Comparison of ENCODE assay signal across 19 cellular contexts in the genomic region with DNA sequence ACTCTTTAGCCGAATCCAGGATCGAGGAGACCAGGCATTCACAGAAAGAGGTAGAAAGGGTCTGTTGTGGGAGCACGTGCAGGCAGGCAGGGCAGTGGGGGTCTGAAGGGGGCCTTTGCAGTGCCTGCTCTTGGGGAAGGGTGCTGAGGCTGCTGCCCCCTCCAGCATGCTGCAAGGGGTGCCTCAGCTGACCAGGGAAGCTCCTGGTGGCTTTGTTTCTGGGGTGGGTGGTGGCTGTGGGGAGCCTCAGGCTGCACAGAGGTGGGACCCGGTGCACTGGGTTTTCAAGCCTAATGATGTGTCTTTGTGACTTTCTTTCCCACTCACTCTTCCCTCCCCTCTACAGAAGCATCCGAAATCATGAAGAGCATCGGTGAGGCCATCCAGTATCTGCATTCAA. TPM values are rescaled to one million over a fixed set of nuclear protein-coding genes. Genes with fewer than 3 reads are reported as not detected.
A peak's percentile ranks its signal among the peaks of the same experiment; 100 is the strongest.
DNase-seq lines count a peak whose midpoint lies in the region; ATAC-seq and TF ChIP-seq lines count a peak whose summit lies in the region.
"Had no signal": no experiment of that assay in that cellular context is flagged by ENCODE, and none has a peak within 500 bp of the region (broad histone marks: within the 10 kb centered on the region; RNA-seq: fewer than 3 reads in every experiment).

No MANE protein-coding gene starts in this region.

- no peak for TF ChIP-seq POLR2A in gastroesophageal sphincter (IDR thresholded peaks at IDR 0.05)

- H3K27me3 Mint-ChIP-seq in CD4-positive, CD25-positive, alpha-beta regulatory T cell = no peaks in the 10 kb centered on the region
- H3K27me3 Mint-ChIP-seq in CD8-positive, alpha-beta T cell (ENCODE audit: low read depth) = no peaks in the 10 kb centered on the region
- H3K27me3 Mint-ChIP-seq in immature natural killer cell (ENCODE audit: low read depth in 3 of 3) = peaks cover 2 to 12% (median 7%) of the 10 kb centered on the region in 3 donors

- 100% methylated on average over 1 to 2 of the region's 6 CpGs for WGBS in gastroesophageal sphincter (ENCODE audit: low coverage in 1 of 2), 2 donors

- H3K9me3 Mint-ChIP-seq in CD4-positive, CD25-positive, alpha-beta regulatory T cell = no peaks in the 10 kb centered on the region
- no peaks in the 10 kb centered on the region for H3K9me3 Mint-ChIP-seq in CD8-positive, alpha-beta T cell
- no peaks in the 10 kb centered on the region for H3K9me3 Mint-ChIP-seq in immature natural killer cell
- H3K9me3 Mint-ChIP-seq in stimulated activated effector memory CD8-positive, alpha-beta T cell treated with anti-CD3 and anti-CD28 coated beads, Interleukin-12 subunit alpha, Interleukin-12 subunit beta, amount 100 ng/mL, for 72 hours = no peaks in the 10 kb centered on the region

- peak overlapping the region in 2 of 3 donors; percentile 32 to 44 for H3K27ac Mint-ChIP-seq in CD4-positive, CD25-positive, alpha-beta regulatory T cell
- peak overlapping the region; percentile 37 for H3K27ac Mint-ChIP-seq in CD8-positive, alpha-beta T cell
- H3K27ac Mint-ChIP-seq in immature natural killer cell = peak overlapping the region in 3 of 6 donors; percentile 6 to 51 (median 47)
- H3K27ac Mint-ChIP-seq in stimulated activated effector memory CD8-positive, alpha-beta T cell treated with anti-CD3 and anti-CD28 coated beads, Interleukin-12 subunit alpha, Interleukin-12 subunit beta, amount 100 ng/mL, for 72 hours = peak overlapping the region; percentile 68

- H3K4me3 ChIP-seq in CD4-positive, CD25-positive, alpha-beta regulatory T cell (ENCODE audit: low read depth, low read length) = no peak overlapping the region
- H3K4me3 ChIP-seq in CD8-positive, alpha-beta T cell (ENCODE audit: low read depth, low read length) = no peak overlapping the region
- H3K4me3 ChIP-seq in gastroesophageal sphincter = no peak overlapping the region

- POLR2A ChIA-PET in CD8-positive, alpha-beta T cell (lab: Charles Lee) = interaction anchor here (1.6 kb wide), 1 partner anchor 75 kb away, joined by 4 read pairs; no protein-coding TSS in a partner anchor

- TF ChIP-seq CTCF in CD8-positive, alpha-beta T cell (IDR thresholded peaks at IDR 0.05) = no peak
- TF ChIP-seq CTCF in gastroesophageal sphincter (IDR thresholded peaks at IDR 0.05) = no peak

- no peak for TF ChIP-seq EP300 in gastroesophageal sphincter (IDR thresholded peaks at IDR 0.05)

- no peak overlapping the region for H3K27ac ChIP-seq in CD4-positive, CD25-positive, alpha-beta regulatory T cell (ENCODE audit: insufficient read depth, low read length, poor library complexity, severe bottlenecking)
- no peak overlapping the region for H3K27ac ChIP-seq in CD8-positive, alpha-beta T cell (ENCODE audit: low read depth, low read length)
- no peak overlapping the region for H3K27ac ChIP-seq in gastroesophageal sphincter

- DNase-seq in CD4-positive, CD25-positive, alpha-beta regulatory T cell = no peak
- DNase-seq in CD8-positive, alpha-beta T cell = no peak
- DNase-seq in immature natural killer cell = no peak
- DNase-seq in stimulated activated effector memory CD8-positive, alpha-beta T cell treated with anti-CD3 and anti-CD28 coated beads, Interleukin-12 subunit alpha, Interleukin-12 subunit beta, amount 100 ng/mL, for 72 hours (ENCODE audit: low spot score in 2 of 2) = no peak
- no peak for DNase-seq in NCI-H2171 (lab: John Stamatoyannopoulos, UW)
- DNase-seq: DMS 273 treated with DMSO at 0.1 percent for 48 hours, GOT3, KBM-7, NCI-H1048, NCI-H146, NCI-H2081 treated with DMSO at 0.1 percent for 48 hours, NCI-H510A treated with DMSO at 0.1 percent for 48 hours, NCI-H82 had no signal

- no peaks in the 10 kb centered on the region for H3K9me3 ChIP-seq in CD4-positive, CD25-positive, alpha-beta regulatory T cell (ENCODE audit: control insufficient read depth in 2 of 2, low read length in 2 of 2)
- H3K9me3 ChIP-seq in CD8-positive, alpha-beta T cell (ENCODE audit: low read length) = no peaks in the 10 kb centered on the region
- H3K9me3 ChIP-seq in gastroesophageal sphincter = no peaks in the 10 kb centered on the region

- no peak for ATAC-seq in CD4-positive, CD25-positive, alpha-beta regulatory T cell (ENCODE audit: low read depth in 2 of 2)
- no peak for ATAC-seq in CD8-positive, alpha-beta T cell
- ATAC-seq in stimulated activated effector memory CD8-positive, alpha-beta T cell treated with anti-CD3 and anti-CD28 coated beads, Interleukin-12 subunit alpha, Interleukin-12 subunit beta, amount 100 ng/mL, for 72 hours = no peak
- ATAC-seq in GM18907 (IDR thresholded peaks at IDR 0.05; ENCODE audit: unreplicated experiment) (no peak), gastroesophageal sphincter (no peak)
- ATAC-seq: Panc1 had no signal

- H3K4me1 ChIP-seq in CD4-positive, CD25-positive, alpha-beta regulatory T cell (ENCODE audit: control insufficient read depth, insufficient read depth, low read length, poor library complexity, severe bottlenecking) = peaks cover 23% of the 10 kb centered on the region
- H3K4me1 ChIP-seq in CD8-positive, alpha-beta T cell (ENCODE audit: insufficient read depth, low read length) = peaks cover 21% of the 10 kb centered on the region
- peaks cover 3 to 46% (median 11%) of the 10 kb centered on the region in 3 donors for H3K4me1 ChIP-seq in gastroesophageal sphincter

- peaks cover 27% of the 10 kb centered on the region for H3K36me3 Mint-ChIP-seq in CD4-positive, CD25-positive, alpha-beta regulatory T cell
- peaks cover 54% of the 10 kb centered on the region for H3K36me3 Mint-ChIP-seq in CD8-positive, alpha-beta T cell
- H3K36me3 Mint-ChIP-seq in immature natural killer cell = peaks cover 26 to 47% (median 36%) of the 10 kb centered on the region in 3 donors
- H3K36me3 Mint-ChIP-seq in stimulated activated effector memory CD8-positive, alpha-beta T cell treated with anti-CD3 and anti-CD28 coated beads, Interleukin-12 subunit alpha, Interleukin-12 subunit beta, amount 100 ng/mL, for 72 hours = peaks cover 58% of the 10 kb centered on the region

- CTCF ChIA-PET in CD8-positive, alpha-beta T cell (lab: Charles Lee) = interaction anchor here (0.9 to 14.9 kb wide), 5 partner anchors 38 to 254 kb away, joined by 3 to 628 read pairs (median 25); no protein-coding TSS in a partner anchor

- H3K4me1 Mint-ChIP-seq in CD4-positive, CD25-positive, alpha-beta regulatory T cell = peaks cover 15 to 39% (median 27%) of the 10 kb centered on the region in 4 donors
- H3K4me1 Mint-ChIP-seq in CD8-positive, alpha-beta T cell (ENCODE audit: low read depth) = peaks cover 37% of the 10 kb centered on the region
- peaks cover 63 to 78% of the 10 kb centered on the region in 2 donors for H3K4me1 Mint-ChIP-seq in immature natural killer cell
- peaks cover 60% of the 10 kb centered on the region for H3K4me1 Mint-ChIP-seq in stimulated activated effector memory CD8-positive, alpha-beta T cell treated with anti-CD3 and anti-CD28 coated beads, Interleukin-12 subunit alpha, Interleukin-12 subunit beta, amount 100 ng/mL, for 72 hours

- intact Hi-C loops in CD8-positive, alpha-beta T cell (cut with DNase I, micrococcal nuclease) = loop anchor here (5.0 kb wide), 2 partner anchors 42 to 348 kb away; no protein-coding TSS in a partner anchor

- peaks cover 51% of the 10 kb centered on the region for H3K36me3 ChIP-seq in CD4-positive, CD25-positive, alpha-beta regulatory T cell (ENCODE audit: control insufficient read depth, insufficient read depth, low read length)
- H3K36me3 ChIP-seq in CD8-positive, alpha-beta T cell (ENCODE audit: insufficient read depth, low read length) = peaks cover 16% of the 10 kb centered on the region
- H3K36me3 ChIP-seq in gastroesophageal sphincter = peaks cover 0 to 55% of the 10 kb centered on the region in 2 donors

- no peaks in the 10 kb centered on the region for H3K27me3 ChIP-seq in CD4-positive, CD25-positive, alpha-beta regulatory T cell (ENCODE audit: control insufficient read depth, insufficient read depth, low read length)
- H3K27me3 ChIP-seq in CD8-positive, alpha-beta T cell (ENCODE audit: insufficient read depth, low read length) = no peaks in the 10 kb centered on the region
- H3K27me3 ChIP-seq in gastroesophageal sphincter = no peaks in the 10 kb centered on the region

- H3K4me3 Mint-ChIP-seq in CD4-positive, CD25-positive, alpha-beta regulatory T cell = no peak overlapping the region
- no peak overlapping the region for H3K4me3 Mint-ChIP-seq in CD8-positive, alpha-beta T cell
- H3K4me3 Mint-ChIP-seq in immature natural killer cell = peak overlapping the region; percentile 18 to 60 (median 51)
- H3K4me3 Mint-ChIP-seq in stimulated activated effector memory CD8-positive, alpha-beta T cell treated with anti-CD3 and anti-CD28 coated beads, Interleukin-12 subunit alpha, Interleukin-12 subunit beta, amount 100 ng/mL, for 72 hours = no peak overlapping the region

RNA-seq across cellular contexts. Expression of gene IL19, which starts 41.5 kb away (rescaled TPM):
- total RNA-seq in CD4-positive, CD25-positive, alpha-beta regulatory T cell = not detected
- polyA plus RNA-seq in CD4-positive, CD25-positive, alpha-beta regulatory T cell = not detected
- total RNA-seq in CD8-positive, alpha-beta T cell = not detected
- polyA plus RNA-seq in immature natural killer cell = not detected
- under 1 TPM in 1 of 4 donors, not detected in 3; 0.27 TPM for total RNA-seq in gastroesophageal sphincter
- total RNA-seq: Daoy, M059J had no signal

RNA-seq across cellular contexts. Expression of gene IL10, which starts 43.2 kb away (rescaled TPM):
- 7.0 TPM for total RNA-seq in CD4-positive, CD25-positive, alpha-beta regulatory T cell
- polyA plus RNA-seq in CD4-positive, CD25-positive, alpha-beta regulatory T cell = 1 to 10 TPM in 2 of 4 donors, under 1 TPM in 2; 0.60 to 4.4 (median 2.0) TPM
- 1 to 10 TPM in 1 of 2 experiments, under 1 TPM in 1; 0.78 to 1.0 TPM for total RNA-seq in CD8-positive, alpha-beta T cell
- polyA plus RNA-seq in immature natural killer cell = under 1 TPM in 1 of 3 donors, not detected in 2; 0.43 TPM
- 1 to 10 TPM in 3 of 4 donors, under 1 TPM in 1; 0.45 to 9.3 (median 2.3) TPM for total RNA-seq in gastroesophageal sphincter
- total RNA-seq: Daoy, M059J, SK-MEL-5 had no signal

RNA-seq across cellular contexts. Expression of gene MAPKAPK2, which starts 44.3 kb away (rescaled TPM):
- total RNA-seq in CD4-positive, CD25-positive, alpha-beta regulatory T cell = 167 TPM
- 1 to 10 TPM; 2.4 to 3.8 (median 2.9) TPM for polyA plus RNA-seq in CD4-positive, CD25-positive, alpha-beta regulatory T cell
- 100 to 1,000 TPM; 218 to 225 TPM for total RNA-seq in CD8-positive, alpha-beta T cell
- 1 to 10 TPM; 3.5 to 7.2 (median 4.1) TPM for polyA plus RNA-seq in immature natural killer cell
- total RNA-seq in gastroesophageal sphincter = 10 to 100 TPM; 45.0 to 77.4 (median 55.5) TPM

Comparison
In these comparisons a context has a peak if more than half of its experiments do, and no peak if none do; other contexts are left out.
1. H3K4me3 Mint-ChIP-seq: peak in immature natural killer cell (5 of 5); none in CD4-positive, CD25-positive, alpha-beta regulatory T cell (0 of 4), CD8-positive, alpha-beta T cell (single experiment) and stimulated activated effector memory CD8-positive, alpha-beta T cell treated with anti-CD3 and anti-CD28 coated beads, Interleukin-12 subunit alpha, Interleukin-12 subunit beta, amount 100 ng/mL, for 72 hours (single experiment).